ENCODE assay signal across 19 cellular contexts in the genomic region with DNA sequence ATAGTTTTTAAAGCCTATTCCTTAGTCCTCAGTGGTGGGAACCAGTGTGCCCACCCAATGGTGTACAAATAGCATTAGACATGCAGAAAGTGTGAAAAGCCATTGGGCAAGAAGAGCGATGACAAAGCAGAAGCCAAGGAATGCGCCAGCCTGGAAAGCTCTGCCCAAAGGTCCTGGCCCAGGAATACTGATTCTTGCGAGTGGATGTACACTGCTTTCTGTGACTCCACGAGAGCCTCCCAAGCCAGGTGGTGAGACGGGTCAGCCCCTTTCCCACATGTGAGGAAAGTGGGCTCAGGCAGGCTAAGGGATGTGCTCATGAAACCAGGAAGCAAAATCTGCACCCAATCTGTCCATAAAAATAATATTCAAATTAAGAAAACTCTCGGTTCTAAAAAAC.
"Had no signal": no experiment of that assay in that cellular context is flagged by ENCODE, and none has a peak within 500 bp of the region (broad histone marks: within the 10 kb centered on the region; RNA-seq: fewer than 3 reads in every experiment).

No MANE protein-coding gene starts in this region.

- DNase-seq: activated CD4-positive, alpha-beta T cell treated with anti-CD3 and anti-CD28 coated beads, Interleukin-2, amount 10 ng/mL, durations not matched to agents 7 days and 5 days; dermis blood vessel endothelial cell; effector memory CD8-positive, alpha-beta T cell; foreskin keratinocyte; glutamatergic neuron; hippocampal formation; lower lobe of right lung; nucleus accumbens; small intestine; stimulated activated CD4-positive, alpha-beta T cell treated with anti-CD3 and anti-CD28 coated beads, Interleukin-4, amount 100 ng/mL, for 4 hours; T-helper 1 cell; T-helper 9 cell; thyroid gland had no signal

- H3K36me3 Mint-ChIP-seq: activated naive CD8-positive, alpha-beta T cell; mesothelial cell of epicardium; stimulated activated memory B cell treated with anti-CD40 and anti-IgM and Interleukin-4, amounts not matched to agents 10 μg/mL and 1 μg/mL and 100 μg/mL, for 72 hours had no signal

- H3K36me3 ChIP-seq: lower lobe of right lung, thyroid gland had no signal

- H3K27me3 ChIP-seq: foreskin keratinocyte, thyroid gland had no signal

- H3K9me3 ChIP-seq: lower lobe of right lung, thyroid gland had no signal

- H3K4me1 Mint-ChIP-seq: activated CD4-positive, alpha-beta T cell treated with anti-CD3 and anti-CD28 coated beads, Interleukin-2, amount 10 ng/mL, durations not matched to agents 7 days and 5 days; mesothelial cell of epicardium; nephron; stimulated activated memory B cell treated with anti-CD40 and anti-IgM and Interleukin-4, amounts not matched to agents 10 μg/mL and 1 μg/mL and 100 μg/mL, for 72 hours had no signal

- H3K27ac ChIP-seq: epithelial cell of prostate, foreskin keratinocyte, lower lobe of right lung, thyroid gland had no signal

- H3K4me3 Mint-ChIP-seq: activated CD4-positive, alpha-beta T cell treated with anti-CD3 and anti-CD28 coated beads, Interleukin-2, amount 10 ng/mL, durations not matched to agents 7 days and 5 days; activated naive CD8-positive, alpha-beta T cell; effector memory CD8-positive, alpha-beta T cell; mesothelial cell of epicardium; nephron; stimulated activated memory B cell treated with anti-CD40 and anti-IgM and Interleukin-4, amounts not matched to agents 10 μg/mL and 1 μg/mL and 100 μg/mL, for 72 hours had no signal

- H3K4me1 ChIP-seq: foreskin keratinocyte, lower lobe of right lung, thyroid gland had no signal

- H3K27me3 Mint-ChIP-seq: progenitor cell of endocrine pancreas had no signal

- H3K4me3 ChIP-seq: lower lobe of right lung, thyroid gland had no signal

- H3K9me3 Mint-ChIP-seq: activated CD4-positive, alpha-beta T cell treated with anti-CD3 and anti-CD28 coated beads, Interleukin-2, amount 10 ng/mL, durations not matched to agents 7 days and 5 days; effector memory CD8-positive, alpha-beta T cell; stimulated activated memory B cell treated with anti-CD40 and anti-IgM and Interleukin-4, amounts not matched to agents 10 μg/mL and 1 μg/mL and 100 μg/mL, for 72 hours had no signal

- H3K27ac Mint-ChIP-seq: activated CD4-positive, alpha-beta T cell treated with anti-CD3 and anti-CD28 coated beads, Interleukin-2, amount 10 ng/mL, durations not matched to agents 7 days and 5 days; activated naive CD8-positive, alpha-beta T cell; effector memory CD8-positive, alpha-beta T cell; mesothelial cell of epicardium; nephron; progenitor cell of endocrine pancreas; stimulated activated memory B cell treated with anti-CD40 and anti-IgM and Interleukin-4, amounts not matched to agents 10 μg/mL and 1 μg/mL and 100 μg/mL, for 72 hours had no signal
